ENCODE assay signal across 10 cellular contexts in genomic region chr15:75049392-75049791, GRCh38. TPM values are rescaled to one million over a fixed set of nuclear protein-coding genes. Genes with fewer than 3 reads are reported as not detected.
DNase-seq lines count a peak whose midpoint lies in the region; ATAC-seq and TF ChIP-seq lines count a peak whose summit lies in the region.
"Had no signal": no experiment of that assay in that cellular context is flagged by ENCODE, and none has a peak within 500 bp of the region (broad histone marks: within the 10 kb centered on the region; RNA-seq: fewer than 3 reads in every experiment).

No MANE protein-coding gene starts in this region.

- H3K9me3 Mint-ChIP-seq in Calu3 (ENCODE audit: low read depth, unreplicated experiment) = no peaks in the 10 kb centered on the region

- WGBS in body of pancreas, 2 donors = 24 to 27% methylated on average over 9 to 11 of the region's 11 CpGs
- WGBS in spleen, 5 donors = 55 to 63% (median 61%) methylated on average over 6 to 11 of the region's 11 CpGs

- H3K27ac ChIP-seq in body of pancreas (peak overlapping the region; percentile 11 to 82 (median 63)), spleen (peak overlapping the region in 2 of 8 donors; percentile 9 to 97)
- H3K27ac ChIP-seq: SK-N-MC had no signal

- peaks cover 24% of the 10 kb centered on the region for H3K36me3 Mint-ChIP-seq in Calu3 (ENCODE audit: insufficient read depth, unreplicated experiment)

- CTCF ChIA-PET in Calu3 (lab: Charles Lee) = no interaction called here

- no peaks in the 10 kb centered on the region for H3K9me3 ChIP-seq in body of pancreas
- H3K9me3 ChIP-seq in spleen = no peaks in the 10 kb centered on the region

- TF ChIP-seq POLR2A in body of pancreas (IDR thresholded peaks at IDR 0.05) = peak in 1 of 3 donors; percentile 4
- TF ChIP-seq POLR2A in spleen (IDR thresholded peaks at IDR 0.05) = no peak

- DNase-seq in NCI-H1092 treated with DMSO at 0.1 percent for 48 hours (lab: John Stamatoyannopoulos, UW) (peak; percentile 81), body of pancreas (peak; percentile 91 to 97 (median 94)), kidney glomerular epithelial cell (lab: John Stamatoyannopoulos, UW) (peak; percentile 79), superior temporal gyrus (ENCODE audit: extremely low spot score) (peak; percentile 80), spleen (no peak), Calu3 (no peak)
- DNase-seq: NCI-H226 had no signal

- no peak overlapping the region for H3K27ac Mint-ChIP-seq in Calu3 (ENCODE audit: unreplicated experiment)

- H3K4me1 Mint-ChIP-seq in Calu3 (ENCODE audit: low read depth, unreplicated experiment) = peaks cover 38% of the 10 kb centered on the region

- ATAC-seq in body of pancreas (peak; percentile 78), HG02852 (IDR thresholded peaks at IDR 0.05; ENCODE audit: unreplicated experiment) (no peak), GM21825 (IDR thresholded peaks at IDR 0.05; ENCODE audit: unreplicated experiment) (no peak)

- intact Hi-C loops in body of pancreas (cut with DNase I) (no loop called here), spleen (cut with DNase I; ENCODE audit: low total_unique reads) (no loop called here), Calu3 (cut with micrococcal nuclease; ENCODE audit: unreplicated experiment) (no loop called here)

- no TSS peak for BruUV-seq in Calu3 (replicated peaks; lab: Mats Ljungman, UMichigan)

- H3K4me1 ChIP-seq in body of pancreas (peaks cover 58% of the 10 kb centered on the region), spleen (peaks cover 37 to 78% (median 57%) of the 10 kb centered on the region in 6 donors)

- TF ChIP-seq CTCF in body of pancreas (IDR thresholded peaks at IDR 0.05) (no peak), spleen (IDR thresholded peaks at IDR 0.05 in 8 of 11, conservative IDR thresholded peaks at IDR 0.05 in 3 of 11) (no peak), Calu3 (IDR thresholded peaks at IDR 0.05; ENCODE audit: unreplicated experiment) (no peak)

- H3K27me3 ChIP-seq in body of pancreas = no peaks in the 10 kb centered on the region
- no peaks in the 10 kb centered on the region for H3K27me3 ChIP-seq in spleen (replicated peaks in 1 of 7)

- no peak overlapping the region for H3K4me3 Mint-ChIP-seq in Calu3 (ENCODE audit: low read depth, unreplicated experiment)

- no peak overlapping the region for H3K4me3 ChIP-seq in body of pancreas
- no peak overlapping the region for H3K4me3 ChIP-seq in spleen
- H3K4me3 ChIP-seq: SK-N-MC had no signal

- H3K27me3 Mint-ChIP-seq in Calu3 (ENCODE audit: unreplicated experiment) = no peaks in the 10 kb centered on the region

- H3K36me3 ChIP-seq in body of pancreas (replicated peaks in 1 of 2; ENCODE audit: insufficient read depth in 1 of 2, low read depth in 2 of 2) (no peaks in the 10 kb centered on the region), spleen (peaks cover 0 to 27% (median 0%) of the 10 kb centered on the region in 6 donors)

RNA-seq across cellular contexts. Expression of gene PPCDC, which starts 26.0 kb away (rescaled TPM):
- total RNA-seq in body of pancreas = 10 to 100 TPM; 12.5 to 13.2 TPM
- total RNA-seq in spleen = 10 to 100 TPM; 13.8 to 29.0 (median 21.9) TPM
- polyA plus RNA-seq in spleen = 10 to 100 TPM; 21.2 to 28.0 (median 23.1) TPM
- total RNA-seq in Calu3 (2022) = 23.4 and 24.4 TPM in 2 replicates

RNA-seq across cellular contexts. Expression of gene SCAMP5, which starts 54.0 kb away (rescaled TPM):
- total RNA-seq in body of pancreas (10 to 100 TPM; 21.1 to 30.4 TPM), spleen (10 to 100 TPM in 3 of 7 donors, 1 to 10 TPM in 4; 6.6 to 20.0 (median 8.7) TPM), Calu3 (2022) (10.7 and 13.6 TPM in 2 replicates)
- 1 to 10 TPM; 1.8 to 7.1 (median 3.8) TPM for polyA plus RNA-seq in spleen

Comparison
In these comparisons a context has a peak if more than half of its experiments do, and no peak if none do; other contexts are left out.
1. DNase-seq: peak in NCI-H1092 treated with DMSO at 0.1 percent for 48 hours (single experiment), body of pancreas (4 of 4), kidney glomerular epithelial cell (single experiment) and superior temporal gyrus (single experiment); none in spleen (single experiment) and Calu3 (single experiment).